In the genomic region with DNA sequence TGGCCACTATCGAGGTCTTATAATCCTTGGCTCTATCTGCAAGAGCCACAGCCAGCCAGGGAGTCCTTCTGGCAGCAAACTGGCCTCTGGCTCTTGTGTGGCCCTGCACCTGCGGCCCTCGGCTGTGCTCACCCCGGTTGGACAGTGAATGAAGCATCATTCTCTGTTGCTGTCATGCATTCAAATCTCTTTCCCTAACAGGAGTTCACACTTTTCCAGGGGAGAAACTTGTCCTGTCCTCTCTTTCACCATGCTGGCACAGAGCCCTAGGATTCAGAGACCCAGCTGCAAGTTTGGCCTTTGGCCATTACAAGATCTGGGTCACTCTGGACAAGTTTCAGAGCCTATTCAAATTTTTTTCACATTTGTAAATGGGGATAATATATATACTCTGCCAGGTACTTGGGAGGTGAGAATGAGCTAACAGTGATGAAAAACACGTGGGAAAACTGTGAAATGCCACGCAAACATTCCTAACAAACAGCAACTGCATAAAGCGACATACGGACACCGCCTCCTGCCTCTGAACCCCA, we compare ENCODE assay signal across 11 cellular contexts. TPM values are rescaled to one million over a fixed set of nuclear protein-coding genes. Genes with fewer than 3 reads are reported as not detected.
A peak's percentile ranks its signal among the peaks of the same experiment; 100 is the strongest.
DNase-seq lines count a peak whose midpoint lies in the region; ATAC-seq, FAIRE-seq and TF ChIP-seq lines count a peak whose summit lies in the region.
"Had no signal": no experiment of that assay in that cellular context is flagged by ENCODE, and none has a peak within 500 bp of the region (broad histone marks: within the 10 kb centered on the region; RNA-seq: fewer than 3 reads in every experiment).

No MANE protein-coding gene starts in this region.

- H3K27ac ChIP-seq in GM23338 (ENCODE audit: low read depth) (no peak overlapping the region), smooth muscle cell (ENCODE audit: low read depth) (peak overlapping the region; percentile 94)

- no peak overlapping the region for H3K4me2 ChIP-seq in GM23338
- peak overlapping the region; percentile 64 for H3K4me2 ChIP-seq in smooth muscle cell

- H3K27me3 ChIP-seq in GM23338 (ENCODE audit: insufficient read depth) (no peaks in the 10 kb centered on the region), smooth muscle cell (ENCODE audit: low read depth) (no peaks in the 10 kb centered on the region)

- H3K79me2 ChIP-seq in GM23338 (replicated peaks; ENCODE audit: insufficient read depth) (no peaks in the 10 kb centered on the region), smooth muscle cell (ENCODE audit: low read depth) (no peaks in the 10 kb centered on the region)

- ATAC-seq in GM23338, result no peak
- ATAC-seq: activated CD8-positive, alpha-beta T cell treated with anti-CD3 and anti-CD28 coated beads for 36 hours had no signal

- 0 out of 2 replicates have a peak, but pooled peaks cover 2% of the 10 kb centered on the region for H3K4me1 ChIP-seq in GM23338 (ENCODE audit: insufficient read depth)
- peaks cover 29% of the 10 kb centered on the region for H3K4me1 ChIP-seq in smooth muscle cell (ENCODE audit: low read depth)

- FAIRE-seq in frontal cortex (lab: Jason Lieb, UNC), result no peak

- H3F3A ChIP-seq in GM23338 (replicated peaks; ENCODE audit: low read depth) (no peaks in the 10 kb centered on the region), smooth muscle cell (ENCODE audit: low read depth) (peaks cover 24% of the 10 kb centered on the region)

- H3K36me3 Mint-ChIP-seq in GM23338 (ENCODE audit: low read depth), result peaks cover 21% of the 10 kb centered on the region

- DNase-seq in GM23338 (ENCODE audit: low spot score) (no peak), cardiac fibroblast (ENCODE audit: low read depth in 2 of 2) (peak; percentile 75 to 78), hepatic stellate cell (ENCODE audit: low spot score) (peak; percentile 56), smooth muscle cell (lab: John Stamatoyannopoulos, UW; ENCODE audit: unreplicated experiment) (no peak), glomerular visceral epithelial cell (ENCODE audit: extremely low spot score) (no peak), frontal cortex (ENCODE audit: low spot score in 2 of 2) (no peak), COLO829 (ENCODE audit: low spot score) (no peak), AML-193 (lab: John Stamatoyannopoulos, UW) (no peak)
- DNase-seq: activated CD8-positive, alpha-beta T cell treated with anti-CD3 and anti-CD28 coated beads for 36 hours; DMS53; stimulated activated CD4-positive, alpha-beta T cell treated with anti-CD3 and anti-CD28 coated beads, Interleukin-12 subunit alpha, Interleukin-12 subunit beta, amount 100 ng/mL, for 4 hours had no signal

- no peaks in the 10 kb centered on the region for H3K9me3 ChIP-seq in smooth muscle cell (replicated peaks; ENCODE audit: low read depth)

- peaks cover 6% of the 10 kb centered on the region for H3K27me3 Mint-ChIP-seq in GM23338 (ENCODE audit: insufficient read depth, low read depth, poor library complexity)
- H3K27me3 Mint-ChIP-seq: activated CD8-positive, alpha-beta T cell treated with anti-CD3 and anti-CD28 coated beads for 36 hours had no signal

- H2AFZ ChIP-seq in GM23338 (no peak overlapping the region), smooth muscle cell (ENCODE audit: low read depth) (no peak overlapping the region)

- no peaks in the 10 kb centered on the region for H3K9me2 ChIP-seq in GM23338 (ENCODE audit: insufficient read depth)

- peak overlapping the region; percentile 71 for H3K9ac ChIP-seq in smooth muscle cell (ENCODE audit: low read depth)

- H3K36me3 ChIP-seq in GM23338 (ENCODE audit: insufficient read depth), result no peaks in the 10 kb centered on the region; the same call in 1 of the 2 replicates
- H3K36me3 ChIP-seq in smooth muscle cell (ENCODE audit: low read depth), result no peaks in the 10 kb centered on the region

- H3K4me3 ChIP-seq in GM23338, result no peak overlapping the region
- H3K4me3 ChIP-seq in cardiac fibroblast (replicated peaks in 1 of 2; ENCODE audit: low read depth in 2 of 2, low read length in 2 of 2), result no peak overlapping the region
- no peak overlapping the region for H3K4me3 ChIP-seq in smooth muscle cell

- H3K4me3 Mint-ChIP-seq in GM23338, result no peak overlapping the region
- H3K4me3 Mint-ChIP-seq: activated CD8-positive, alpha-beta T cell treated with anti-CD3 and anti-CD28 coated beads for 36 hours had no signal

- H4K20me1 ChIP-seq in GM23338 (replicated peaks; ENCODE audit: insufficient read depth) (peaks cover 3% of the 10 kb centered on the region; the same call in 1 of the 2 replicates), smooth muscle cell (ENCODE audit: low read depth) (no peaks in the 10 kb centered on the region)

- WGBS in smooth muscle cell (ENCODE audit: low lambda C conversion rate), result 71% methylated on average over 9 of the region's 9 CpGs

- no peaks in the 10 kb centered on the region for H3K9me3 Mint-ChIP-seq in GM23338
- H3K9me3 Mint-ChIP-seq: activated CD8-positive, alpha-beta T cell treated with anti-CD3 and anti-CD28 coated beads for 36 hours had no signal

- TF ChIP-seq CTCF in GM23338 (conservative IDR thresholded peaks at IDR 0.05; ENCODE audit: low read depth in 2 of 2) (no peak), cardiac fibroblast (IDR thresholded peaks at IDR 0.05; ENCODE audit: low read depth, low read length) (no peak), smooth muscle cell (IDR thresholded peaks at IDR 0.05; ENCODE audit: borderline replicate concordance, insufficient read depth, poor library complexity, severe bottlenecking) (no peak)

- peaks cover 33% of the 10 kb centered on the region for H3K4me1 Mint-ChIP-seq in GM23338

- H3K27ac Mint-ChIP-seq in GM23338, result peak overlapping the region; percentile 84
- H3K27ac Mint-ChIP-seq: activated CD8-positive, alpha-beta T cell treated with anti-CD3 and anti-CD28 coated beads for 36 hours had no signal

TF ChIP-seq in GM23338, 12 proteins besides CTCF, POLR2A, EP300 and RAD21 (continues in another document):
- no peak for TF ChIP-seq EZH2phosphoT487 (IDR thresholded peaks at IDR 0.05; ENCODE audit: unreplicated experiment)
- no peak for TF ChIP-seq NANOG (IDR thresholded peaks at IDR 0.05; ENCODE audit: borderline replicate concordance)
- TF ChIP-seq ETS1 (IDR thresholded peaks at IDR 0.05), result no peak
- no peak for TF ChIP-seq POLR2AphosphoS5 (IDR thresholded peaks at IDR 0.05; ENCODE audit: low read depth)
- no peak for TF ChIP-seq ZNF114 (CRISPR knock-in tag; IDR thresholded peaks at IDR 0.05)
- no peak for TF ChIP-seq ZNF331 (CRISPR knock-in tag; IDR thresholded peaks at IDR 0.05; ENCODE audit: low read depth)

RNA-seq across cellular contexts. Expression of gene TMEM184B, which starts 34.2 kb away (rescaled TPM):
- 76.5 and 95.1 TPM in 2 replicates for total RNA-seq in GM23338 (2014; rRNA removed; shearing (Covaris generic))
- polyA plus RNA-seq in GM23338 (2016; fragmentation: Nextera tagmentation; extraction: Ambion mirVana) (40.7 and 42.2 TPM in 2 replicates), smooth muscle cell (96.0 and 96.3 TPM in 2 replicates)
- total RNA-seq in smooth muscle cell (34.1 and 54.4 TPM in 2 replicates), frontal cortex (6.9 TPM)

RNA-seq across cellular contexts. Expression of gene MAFF, which starts 36.8 kb away (rescaled TPM):
- total RNA-seq in GM23338 (2014; rRNA removed; shearing (Covaris generic)), result 7.7 and 8.9 TPM in 2 replicates
- polyA plus RNA-seq in GM23338 (2016; fragmentation: Nextera tagmentation; extraction: Ambion mirVana), result 2.2 and 2.3 TPM in 2 replicates
- total RNA-seq in smooth muscle cell, result 51.2 and 52.4 TPM in 2 replicates
- 48.2 and 53.4 TPM in 2 replicates for polyA plus RNA-seq in smooth muscle cell
- total RNA-seq in frontal cortex, result 1.6 TPM

RNA-seq across cellular contexts. Expression of gene PLA2G6, which starts 57.0 kb away (rescaled TPM):
- total RNA-seq in GM23338 (2014; rRNA removed; shearing (Covaris generic)), result 6.3 and 12.6 TPM in 2 replicates
- 4.5 and 5.8 TPM in 2 replicates for polyA plus RNA-seq in GM23338 (2016; fragmentation: Nextera tagmentation; extraction: Ambion mirVana)
- 6.1 and 19.4 TPM in 2 replicates for total RNA-seq in smooth muscle cell
- 8.6 and 8.9 TPM in 2 replicates for polyA plus RNA-seq in smooth muscle cell
- 19.6 TPM for total RNA-seq in frontal cortex

Comparison
In these comparisons a context has a peak if more than half of its experiments do, and no peak if none do; other contexts are left out.
1. DNase-seq: peak in cardiac fibroblast (2 of 2) and hepatic stellate cell (single experiment); none in GM23338 (single experiment), smooth muscle cell (single experiment), glomerular visceral epithelial cell (single experiment), frontal cortex (0 of 2), COLO829 (single experiment) and AML-193 (0 of 2).